ENCODE assay signal across 10 cellular contexts in the genomic region with DNA sequence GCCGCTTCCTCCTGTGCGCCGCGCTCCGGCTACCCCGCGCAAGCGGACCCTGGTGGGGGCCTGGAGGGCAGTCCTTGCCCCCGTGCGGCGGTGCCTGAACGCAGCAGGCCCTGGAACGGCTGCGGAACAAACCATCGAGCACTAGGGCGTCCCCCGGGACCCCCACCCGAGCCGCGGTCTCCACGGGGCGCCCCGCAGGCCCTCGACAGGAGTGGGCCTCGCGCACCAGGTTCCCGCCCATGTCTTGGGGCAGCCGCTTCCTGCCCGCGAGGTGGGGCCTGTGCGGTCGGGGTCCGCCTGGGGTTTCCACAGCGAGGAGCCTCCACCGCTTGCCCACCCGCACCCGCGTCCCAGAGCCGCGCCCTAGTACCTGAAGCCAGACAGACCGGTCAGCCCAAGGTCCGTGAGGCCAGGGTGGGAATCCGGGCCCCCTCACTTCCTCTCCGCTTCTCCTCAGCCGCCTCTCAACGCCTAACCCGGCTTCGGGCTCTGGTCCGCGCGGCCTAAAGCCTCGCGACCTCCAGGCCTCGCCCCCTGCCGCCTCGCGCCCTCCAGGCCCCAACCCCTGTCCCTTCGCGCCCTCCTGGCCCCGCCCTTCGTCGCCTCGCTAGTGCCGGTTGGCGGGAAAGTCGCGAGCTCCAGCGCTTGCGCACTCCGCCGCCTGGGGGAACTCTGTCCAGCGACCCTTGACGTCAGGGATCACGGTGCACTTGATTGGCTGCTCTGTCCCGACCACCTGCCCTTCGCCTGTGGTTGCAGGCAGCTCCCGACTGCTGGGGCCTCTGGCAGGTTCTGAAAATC. TPM values are rescaled to one million over a fixed set of nuclear protein-coding genes. Genes with fewer than 3 reads are reported as not detected.
DNase-seq lines count a peak whose midpoint lies in the region; ATAC-seq, FAIRE-seq and TF ChIP-seq lines count a peak whose summit lies in the region.
"Had no signal": no experiment of that assay in that cellular context is flagged by ENCODE, and none has a peak within 500 bp of the region (broad histone marks: within the 10 kb centered on the region; RNA-seq: fewer than 3 reads in every experiment).

No MANE protein-coding gene starts in this region.

- intact Hi-C loops in GM12878 (cut with micrococcal nuclease; ENCODE audit: unreplicated experiment), result loop anchor here (5.0 kb wide), 1 partner anchor 68 kb away; no protein-coding TSS in a partner anchor
- intact Hi-C loops in lower lobe of right lung (cut with DNase I), result no loop called here
- intact Hi-C loops in testis (cut with DNase I; ENCODE audit: low total_unique reads), result loop anchor here (10.0 kb wide), 1 partner anchor 50 kb away; no protein-coding TSS in a partner anchor

- no peak overlapping the region for H3K4me2 ChIP-seq in GM12878 (ENCODE audit: control insufficient read depth, insufficient read depth)
- H3K4me2 ChIP-seq: BLaER1 had no signal

- H3K27ac Mint-ChIP-seq in activated naive CD8-positive, alpha-beta T cell treated with anti-CD3 and anti-CD28 coated beads for 36 hours, result no peak overlapping the region
- H3K27ac Mint-ChIP-seq in activated naive CD8-positive, alpha-beta T cell treated with anti-CD3 and anti-CD28 coated beads, Interleukin-2, amount 50 U/mL, for 24 hours, result no peak overlapping the region

- POLR2A ChIA-PET in GM12878 (lab: Charles Lee), result no interaction called here

- in situ Hi-C loops in GM12878 (cut with MboI), result no loop called here

- no peaks in the 10 kb centered on the region for H4K20me1 ChIP-seq in GM12878 (ENCODE audit: control insufficient read depth, insufficient read depth)

- no peak overlapping the region for H3K9ac ChIP-seq in GM12878 (ENCODE audit: control insufficient read depth, insufficient read depth, low read length)
- H3K9ac ChIP-seq: BLaER1 had no signal

- H3K27me3 Mint-ChIP-seq in activated naive CD8-positive, alpha-beta T cell treated with anti-CD3 and anti-CD28 coated beads for 36 hours, result peaks cover 66% of the 10 kb centered on the region
- H3K27me3 Mint-ChIP-seq in activated naive CD8-positive, alpha-beta T cell treated with anti-CD3 and anti-CD28 coated beads, Interleukin-2, amount 50 U/mL, for 24 hours, result peaks cover 51% of the 10 kb centered on the region

- H3K9me3 ChIP-seq in GM12878 (replicated peaks; ENCODE audit: control insufficient read depth, insufficient read depth, low read length), result no peaks in the 10 kb centered on the region
- H3K9me3 ChIP-seq in lower lobe of right lung, result no peaks in the 10 kb centered on the region
- H3K9me3 ChIP-seq in testis, result no peaks in the 10 kb centered on the region

- SMC1A ChIA-PET in GM12878 (lab: Charles Lee; ENCODE audit: uncharacterized antibody, unreplicated experiment), result no interaction called here

- FAIRE-seq in GM12878 (lab: Jason Lieb, UNC), result no peak
- FAIRE-seq: RCC 7860 had no signal

- TF ChIP-seq POLR2A in GM12878 (IDR thresholded peaks at IDR 0.05; ENCODE audit: low read depth, low read length), result no peak
- TF ChIP-seq POLR2A in testis (IDR thresholded peaks at IDR 0.05), result no peak

- DNase-seq in activated naive CD8-positive, alpha-beta T cell treated with anti-CD3 and anti-CD28 coated beads for 36 hours, result peak; percentile 63
- no peak for DNase-seq in activated naive CD8-positive, alpha-beta T cell treated with anti-CD3 and anti-CD28 coated beads, Interleukin-2, amount 50 U/mL, for 24 hours
- DNase-seq in GM12878 (ENCODE audit: low read depth, low spot score), result no peak
- DNase-seq in lower lobe of right lung, result no peak
- DNase-seq in testis, result peak; percentile 83
- no peak for DNase-seq in T1000 (lab: John Stamatoyannopoulos, UW)

- 87% methylated on average over 65 of the region's 77 CpGs for WGBS in GM12878 (ENCODE audit: insufficient coverage, insufficient replicate concordance, low lambda C conversion rate, missing lambda C conversion rate)
- WGBS in testis, 2 donors, result 47 to 53% methylated on average over 33 to 77 of the region's 77 CpGs

- no peak for ATAC-seq in activated naive CD8-positive, alpha-beta T cell treated with anti-CD3 and anti-CD28 coated beads, Interleukin-2, amount 50 U/mL, for 24 hours
- ATAC-seq in GM12878 (no peak), lower lobe of right lung (peak; percentile 14 to 26), GM19455 (IDR thresholded peaks at IDR 0.05; ENCODE audit: unreplicated experiment) (no peak), GM21737 (IDR thresholded peaks at IDR 0.05; ENCODE audit: unreplicated experiment) (no peak)

- H2AFZ ChIP-seq in GM12878 (ENCODE audit: control insufficient read depth, low read depth, low read length), result no peak overlapping the region

- BruUV-seq in GM12878 (replicated peaks; lab: Mats Ljungman, UMichigan), result no TSS peak

- H3K27ac ChIP-seq in GM12878 (ENCODE audit: control insufficient read depth, insufficient read depth) (no peak overlapping the region), lower lobe of right lung (no peak overlapping the region), testis (no peak overlapping the region)
- H3K27ac ChIP-seq: BLaER1 had no signal

- H3K4me1 Mint-ChIP-seq in activated naive CD8-positive, alpha-beta T cell treated with anti-CD3 and anti-CD28 coated beads for 36 hours, result peaks cover 9% of the 10 kb centered on the region
- peaks cover 2% of the 10 kb centered on the region for H3K4me1 Mint-ChIP-seq in activated naive CD8-positive, alpha-beta T cell treated with anti-CD3 and anti-CD28 coated beads, Interleukin-2, amount 50 U/mL, for 24 hours

- no peaks in the 10 kb centered on the region for H3K36me3 ChIP-seq in GM12878 (ENCODE audit: control insufficient read depth in 2 of 2, insufficient read depth in 2 of 2, low read length in 1 of 2)
- H3K36me3 ChIP-seq in lower lobe of right lung, result no peaks in the 10 kb centered on the region
- no peaks in the 10 kb centered on the region for H3K36me3 ChIP-seq in testis (ENCODE audit: low read depth, missing control alignments)
- H3K36me3 ChIP-seq: BLaER1 had no signal

- no peaks in the 10 kb centered on the region for H3K9me3 Mint-ChIP-seq in activated naive CD8-positive, alpha-beta T cell treated with anti-CD3 and anti-CD28 coated beads for 36 hours
- no peaks in the 10 kb centered on the region for H3K9me3 Mint-ChIP-seq in activated naive CD8-positive, alpha-beta T cell treated with anti-CD3 and anti-CD28 coated beads, Interleukin-2, amount 50 U/mL, for 24 hours

- no peak for TF ChIP-seq RAD21 in GM12878 (IDR thresholded peaks at IDR 0.05; ENCODE audit: insufficient read depth, low read depth, low read length)

- no peaks in the 10 kb centered on the region for H3K79me2 ChIP-seq in GM12878 (ENCODE audit: control insufficient read depth, insufficient read depth, low read length)

- RAD21 ChIA-PET in GM12878 (lab: Charles Lee; ENCODE audit: unreplicated experiment), result no interaction called here

- TF ChIP-seq CTCF in GM12878 (IDR thresholded peaks at IDR 0.05 in 2 of 3, conservative IDR thresholded peaks at IDR 0.05 in 1 of 3; ENCODE audit: control insufficient read depth in 2 of 3, extremely low read depth in 1 of 3, insufficient read depth in 1 of 3, low read depth in 3 of 3, low read length in 3 of 3) (no peak), lower lobe of right lung (IDR thresholded peaks at IDR 0.05) (no peak), testis (IDR thresholded peaks at IDR 0.05) (peak in 1 of 3 experiments; percentile 10)

- H3K27me3 ChIP-seq in GM12878 (replicated peaks in 1 of 2; ENCODE audit: control insufficient read depth in 2 of 2, insufficient read depth in 2 of 2, low read length in 1 of 2) (peaks cover 4 to 8% of the 10 kb centered on the region in 2 experiments), lower lobe of right lung (ENCODE audit: low read depth) (peaks cover 48% of the 10 kb centered on the region), testis (no peaks in the 10 kb centered on the region)

- H3K4me3 ChIP-seq in GM12878 (no peak overlapping the region), lower lobe of right lung (no peak overlapping the region), testis (peak overlapping the region; percentile 32 to 56)
- H3K4me3 ChIP-seq: BLaER1 had no signal

- H3K4me1 ChIP-seq in GM12878 (ENCODE audit: control insufficient read depth, insufficient read depth, low read length) (no peaks in the 10 kb centered on the region), lower lobe of right lung (no peaks in the 10 kb centered on the region), testis (no peaks in the 10 kb centered on the region)
- H3K4me1 ChIP-seq: BLaER1 had no signal

- no peak overlapping the region for H3K4me3 Mint-ChIP-seq in activated naive CD8-positive, alpha-beta T cell treated with anti-CD3 and anti-CD28 coated beads for 36 hours
- H3K4me3 Mint-ChIP-seq in activated naive CD8-positive, alpha-beta T cell treated with anti-CD3 and anti-CD28 coated beads, Interleukin-2, amount 50 U/mL, for 24 hours, result no peak overlapping the region

- TF ChIP-seq EP300 in GM12878 (IDR thresholded peaks at IDR 0.05; ENCODE audit: borderline replicate concordance in 1 of 2, control insufficient read depth in 1 of 2, low read depth in 2 of 2, low read length in 2 of 2), result no peak

- no peaks in the 10 kb centered on the region for H3K36me3 Mint-ChIP-seq in activated naive CD8-positive, alpha-beta T cell treated with anti-CD3 and anti-CD28 coated beads for 36 hours
- H3K36me3 Mint-ChIP-seq in activated naive CD8-positive, alpha-beta T cell treated with anti-CD3 and anti-CD28 coated beads, Interleukin-2, amount 50 U/mL, for 24 hours (ENCODE audit: low read depth), result no peaks in the 10 kb centered on the region

- CTCF ChIA-PET in GM12878 (lab: Yijun Ruan, JAX), result interaction anchor here (0.6 kb wide), 1 partner anchor 338 kb away, joined by 3 read pairs; no protein-coding TSS in a partner anchor

RNA-seq across cellular contexts. Expression of gene GBX1, which starts 7.0 kb away (rescaled TPM):
- total RNA-seq in activated naive CD8-positive, alpha-beta T cell treated with anti-CD3 and anti-CD28 coated beads for 36 hours, result not detected
- not detected in 2 replicates for total RNA-seq in GM12878 (2013; cell fraction: nucleolus; rRNA removed)
- not detected in 2 replicates for total RNA-seq in GM12878 (2014; rRNA removed)
- total RNA-seq in GM12878 (2014; rRNA removed; fragmentation: Illumina TruSeq; extraction: Trizol), result not detected in 2 replicates
- total RNA-seq in GM12878 (2021), result not detected in 2 replicates
- not detected for polyA plus RNA-seq in GM12878 (2011; ENCODE audit: low read depth)
- polyA plus RNA-seq in GM12878 (2011; rRNA removed), result not detected in 2 replicates
- not detected in 2 replicates for polyA plus RNA-seq in GM12878 (2011; cell fraction: cytosol; rRNA removed)
- polyA plus RNA-seq in GM12878 (2011; cell fraction: nucleus; rRNA removed), result not detected in 2 replicates
- polyA plus RNA-seq in GM12878 (2012), result not detected in 2 replicates
- not detected in 2 replicates for polyA plus RNA-seq in GM12878 (2014; fragmentation: Illumina TruSeq; extraction: Trizol)
- not detected for polyA plus RNA-seq in GM12878 (2014; fragmentation: Nextera tagmentation; extraction: Ambion mirVana)
- not detected in 2 replicates for polyA plus RNA-seq in GM12878 (2014; rRNA removed)
- polyA plus RNA-seq in GM12878 (2016; fragmentation: Nextera tagmentation; extraction: Ambion mirVana), result not detected
- polyA minus RNA-seq in GM12878 (2011; rRNA and poly(A)+ RNA removed), result not detected in 2 replicates
- polyA minus RNA-seq in GM12878 (2011; cell fraction: cytosol; rRNA and poly(A)+ RNA removed), result not detected in 2 replicates
- polyA minus RNA-seq in GM12878 (2011; cell fraction: nucleus; rRNA and poly(A)+ RNA removed), result not detected in 2 replicates
- total RNA-seq in lower lobe of right lung, result not detected
- total RNA-seq in testis, result 10 to 100 TPM in 1 of 2 donors, 1 to 10 TPM in 1; 2.9 to 15.6 TPM
- 7.2 TPM for polyA plus RNA-seq in testis (ENCODE audit: insufficient read depth, low read depth, low replicate concordance)

RNA-seq across cellular contexts. Expression of gene ASB10, which starts 12.6 kb away (rescaled TPM):
- total RNA-seq in activated naive CD8-positive, alpha-beta T cell treated with anti-CD3 and anti-CD28 coated beads for 36 hours, result not detected
- not detected in 2 replicates for total RNA-seq in GM12878 (2013; cell fraction: nucleolus; rRNA removed)
- total RNA-seq in GM12878 (2014; rRNA removed) (not detected in 2 replicates), GM12878 (2014; rRNA removed; fragmentation: Illumina TruSeq; extraction: Trizol) (not detected in 2 replicates), GM12878 (2021) (not detected in 2 replicates), lower lobe of right lung (not detected), testis (under 1 TPM in 1 of 2 donors, not detected in 1; 0.39 TPM)
- polyA plus RNA-seq in GM12878 (2011; ENCODE audit: low read depth), result not detected
- polyA plus RNA-seq in GM12878 (2011; rRNA removed) (not detected in 2 replicates), GM12878 (2014; fragmentation: Illumina TruSeq; extraction: Trizol) (not detected in 2 replicates), GM12878 (2014; fragmentation: Nextera tagmentation; extraction: Ambion mirVana) (not detected), GM12878 (2014; rRNA removed) (not detected in 2 replicates), GM12878 (2016; fragmentation: Nextera tagmentation; extraction: Ambion mirVana) (not detected), testis (ENCODE audit: insufficient read depth, low read depth, low replicate concordance) (0.18 TPM)
- polyA plus RNA-seq in GM12878 (2011; cell fraction: cytosol; rRNA removed), result not detected in 2 replicates
- not detected in 2 replicates for polyA plus RNA-seq in GM12878 (2011; cell fraction: nucleus; rRNA removed)
- not detected in 2 replicates for polyA plus RNA-seq in GM12878 (2012)
- not detected in 2 replicates for polyA minus RNA-seq in GM12878 (2011; rRNA and poly(A)+ RNA removed)
- polyA minus RNA-seq in GM12878 (2011; cell fraction: cytosol; rRNA and poly(A)+ RNA removed), result not detected in 2 replicates
- polyA minus RNA-seq in GM12878 (2011; cell fraction: nucleus; rRNA and poly(A)+ RNA removed), result not detected in 2 replicates

RNA-seq across cellular contexts. Expression of gene H2BK1, which starts 35.8 kb away (rescaled TPM):
- total RNA-seq in activated naive CD8-positive, alpha-beta T cell treated with anti-CD3 and anti-CD28 coated beads for 36 hours, result not detected
- total RNA-seq in GM12878 (2013; cell fraction: nucleolus; rRNA removed), result not detected in 2 replicates
- not detected in 2 replicates for total RNA-seq in GM12878 (2014; rRNA removed)
- not detected in 2 replicates for total RNA-seq in GM12878 (2014; rRNA removed; fragmentation: Illumina TruSeq; extraction: Trizol)
- 0.54 TPM in 1 of 2 replicates, not detected in the other for total RNA-seq in GM12878 (2021)
- polyA plus RNA-seq in GM12878 (2011; ENCODE audit: low read depth), result not detected
- not detected in 2 replicates for polyA plus RNA-seq in GM12878 (2011; rRNA removed)
- not detected in 2 replicates for polyA plus RNA-seq in GM12878 (2011; cell fraction: cytosol; rRNA removed)
- not detected in 2 replicates for polyA plus RNA-seq in GM12878 (2011; cell fraction: nucleus; rRNA removed)
- polyA plus RNA-seq in GM12878 (2012), result not detected in 2 replicates
- polyA plus RNA-seq in GM12878 (2014; fragmentation: Illumina TruSeq; extraction: Trizol), result not detected in 2 replicates
- not detected for polyA plus RNA-seq in GM12878 (2014; fragmentation: Nextera tagmentation; extraction: Ambion mirVana)
- polyA plus RNA-seq in GM12878 (2014; rRNA removed), result not detected in 2 replicates
- not detected for polyA plus RNA-seq in GM12878 (2016; fragmentation: Nextera tagmentation; extraction: Ambion mirVana)
- not detected in 2 replicates for polyA minus RNA-seq in GM12878 (2011; rRNA and poly(A)+ RNA removed)
- polyA minus RNA-seq in GM12878 (2011; cell fraction: cytosol; rRNA and poly(A)+ RNA removed), result not detected in 2 replicates
- polyA minus RNA-seq in GM12878 (2011; cell fraction: nucleus; rRNA and poly(A)+ RNA removed), result 1.1 TPM in 1 of 2 replicates, not detected in the other
- total RNA-seq in lower lobe of right lung, result not detected
- not detected for total RNA-seq in testis
- not detected for polyA plus RNA-seq in testis (ENCODE audit: insufficient read depth, low read depth, low replicate concordance)

RNA-seq across cellular contexts. Expression of gene ABCF2, which starts 52.6 kb away (rescaled TPM):
- 10 to 100 TPM; 85.2 to 87.5 TPM for total RNA-seq in activated naive CD8-positive, alpha-beta T cell treated with anti-CD3 and anti-CD28 coated beads for 36 hours
- 22.9 and 36.3 TPM in 2 replicates for total RNA-seq in GM12878 (2013; cell fraction: nucleolus; rRNA removed)
- 59.4 and 59.8 TPM in 2 replicates for total RNA-seq in GM12878 (2014; rRNA removed)
- 55.4 and 56.2 TPM in 2 replicates for total RNA-seq in GM12878 (2014; rRNA removed; fragmentation: Illumina TruSeq; extraction: Trizol)
- 52.8 and 58.1 TPM in 2 replicates for total RNA-seq in GM12878 (2021)
- polyA plus RNA-seq in GM12878 (2011; ENCODE audit: low read depth), result 18.9 TPM
- 15.2 and 29.3 TPM in 2 replicates for polyA plus RNA-seq in GM12878 (2011; rRNA removed)
- 42.5 and 47.8 TPM in 2 replicates for polyA plus RNA-seq in GM12878 (2011; cell fraction: cytosol; rRNA removed)
- 38.2 and 45.7 TPM in 2 replicates for polyA plus RNA-seq in GM12878 (2011; cell fraction: nucleus; rRNA removed)
- polyA plus RNA-seq in GM12878 (2012), result 19.8 and 21.2 TPM in 2 replicates
- 62.1 and 76.3 TPM in 2 replicates for polyA plus RNA-seq in GM12878 (2014; fragmentation: Illumina TruSeq; extraction: Trizol)
- polyA plus RNA-seq in GM12878 (2014; fragmentation: Nextera tagmentation; extraction: Ambion mirVana), result 10 to 100 TPM; 39.6 to 50.9 TPM
- 49.5 and 54.5 TPM in 2 replicates for polyA plus RNA-seq in GM12878 (2014; rRNA removed)
- polyA plus RNA-seq in GM12878 (2016; fragmentation: Nextera tagmentation; extraction: Ambion mirVana), result 10 to 100 TPM; 63.9 to 65.8 TPM
- polyA minus RNA-seq in GM12878 (2011; rRNA and poly(A)+ RNA removed), result 39.4 and 48.2 TPM in 2 replicates
- 11.6 and 19.4 TPM in 2 replicates for polyA minus RNA-seq in GM12878 (2011; cell fraction: cytosol; rRNA and poly(A)+ RNA removed)
- 8.1 and 17.4 TPM in 2 replicates for polyA minus RNA-seq in GM12878 (2011; cell fraction: nucleus; rRNA and poly(A)+ RNA removed)
- total RNA-seq in lower lobe of right lung, result 23.3 TPM
- 10 to 100 TPM; 44.4 to 49.4 TPM for total RNA-seq in testis
- polyA plus RNA-seq in testis (ENCODE audit: insufficient read depth, low read depth, low replicate concordance), result 54.3 TPM

RNA-seq across cellular contexts. Expression of gene CHPF2, which starts 57.8 kb away (rescaled TPM):
- 10 to 100 TPM; 24.5 to 25.1 TPM for total RNA-seq in activated naive CD8-positive, alpha-beta T cell treated with anti-CD3 and anti-CD28 coated beads for 36 hours
- 59.3 and 69.6 TPM in 2 replicates for total RNA-seq in GM12878 (2013; cell fraction: nucleolus; rRNA removed)
- total RNA-seq in GM12878 (2014; rRNA removed), result 23.4 and 25.8 TPM in 2 replicates
- 10.1 and 11.6 TPM in 2 replicates for total RNA-seq in GM12878 (2014; rRNA removed; fragmentation: Illumina TruSeq; extraction: Trizol)
- total RNA-seq in GM12878 (2021), result 31.3 and 33.1 TPM in 2 replicates
- polyA plus RNA-seq in GM12878 (2011; ENCODE audit: low read depth), result 11.3 TPM
- polyA plus RNA-seq in GM12878 (2011; rRNA removed), result 6.7 and 9.2 TPM in 2 replicates
- 13.1 and 17.6 TPM in 2 replicates for polyA plus RNA-seq in GM12878 (2011; cell fraction: cytosol; rRNA removed)
- polyA plus RNA-seq in GM12878 (2011; cell fraction: nucleus; rRNA removed), result 96.6 and 98.8 TPM in 2 replicates
- 19.5 and 28.6 TPM in 2 replicates for polyA plus RNA-seq in GM12878 (2012)
- 3.2 and 9.2 TPM in 2 replicates for polyA plus RNA-seq in GM12878 (2014; fragmentation: Illumina TruSeq; extraction: Trizol)
- polyA plus RNA-seq in GM12878 (2014; fragmentation: Nextera tagmentation; extraction: Ambion mirVana), result under 1 TPM; 0.23 to 0.82 TPM
- 24.1 and 28.2 TPM in 2 replicates for polyA plus RNA-seq in GM12878 (2014; rRNA removed)
- 10 to 100 TPM; 11.4 to 13.4 TPM for polyA plus RNA-seq in GM12878 (2016; fragmentation: Nextera tagmentation; extraction: Ambion mirVana)
- polyA minus RNA-seq in GM12878 (2011; rRNA and poly(A)+ RNA removed), result 10.4 and 22.9 TPM in 2 replicates
- polyA minus RNA-seq in GM12878 (2011; cell fraction: cytosol; rRNA and poly(A)+ RNA removed), result 7.6 and 10.5 TPM in 2 replicates
- 36.0 and 57.0 TPM in 2 replicates for polyA minus RNA-seq in GM12878 (2011; cell fraction: nucleus; rRNA and poly(A)+ RNA removed)
- 34.7 TPM for total RNA-seq in lower lobe of right lung
- 10 to 100 TPM; 66.5 to 70.5 TPM for total RNA-seq in testis
- 22.6 TPM for polyA plus RNA-seq in testis (ENCODE audit: insufficient read depth, low read depth, low replicate concordance)

Comparison
In these comparisons a context has a peak if more than half of its experiments do, and no peak if none do; other contexts are left out.
1. DNase-seq: peak in activated naive CD8-positive, alpha-beta T cell treated with anti-CD3 and anti-CD28 coated beads for 36 hours (single experiment) and testis (single experiment); none in activated naive CD8-positive, alpha-beta T cell treated with anti-CD3 and anti-CD28 coated beads, Interleukin-2, amount 50 U/mL, for 24 hours (single experiment), GM12878 (single experiment), lower lobe of right lung (single experiment) and T1000 (single experiment).
2. ATAC-seq: peak in lower lobe of right lung (2 of 2); none in activated naive CD8-positive, alpha-beta T cell treated with anti-CD3 and anti-CD28 coated beads, Interleukin-2, amount 50 U/mL, for 24 hours (single experiment), GM12878 (single experiment), GM19455 (single experiment) and GM21737 (single experiment).
3. H3K4me3 ChIP-seq: peak in testis (2 of 2); none in GM12878 (single experiment) and lower lobe of right lung (single experiment).